21 cellular contexts compared by ENCODE assay signal in the genomic region with DNA sequence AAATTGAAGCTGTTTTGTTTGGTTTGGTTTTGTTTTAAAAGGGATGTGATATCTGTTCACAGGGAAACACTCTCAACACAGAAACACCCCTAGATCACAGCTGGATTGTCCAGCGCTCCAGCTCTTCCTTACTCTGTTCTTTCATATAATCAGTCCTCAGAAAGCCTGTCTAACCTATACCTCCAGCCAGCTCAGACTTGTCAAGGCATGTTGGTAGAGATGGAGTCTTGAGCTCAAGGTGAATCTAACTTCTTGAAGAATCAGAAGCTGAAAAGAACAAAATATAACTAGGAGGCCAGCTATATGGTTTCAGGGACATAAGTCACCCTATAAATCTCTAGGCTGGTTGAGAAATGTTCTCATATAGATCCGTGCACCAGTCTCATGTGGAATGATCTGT.
DNase-seq lines count a peak whose midpoint lies in the region; ATAC-seq and TF ChIP-seq lines count a peak whose summit lies in the region.
"Had no signal": no experiment of that assay in that cellular context is flagged by ENCODE, and none has a peak within 500 bp of the region (broad histone marks: within the 10 kb centered on the region; RNA-seq: fewer than 3 reads in every experiment).

No MANE protein-coding gene starts in this region.

- no peak overlapping the region for H3K4me2 ChIP-seq in smooth muscle cell

- no peaks in the 10 kb centered on the region for H3K9me3 Mint-ChIP-seq in mesothelial cell of epicardium

- H3K27ac ChIP-seq in smooth muscle cell (ENCODE audit: low read depth): peak overlapping the region; percentile 20
- H3K27ac ChIP-seq: 22Rv1, C4-2B had no signal

- TF ChIP-seq CTCF in epithelial cell of esophagus (IDR thresholded peaks at IDR 0.05; ENCODE audit: insufficient read depth, low read depth, low read length, missing control alignments) (no peak), mesothelial cell of epicardium (IDR thresholded peaks at IDR 0.05; ENCODE audit: unreplicated experiment) (no peak), smooth muscle cell (IDR thresholded peaks at IDR 0.05; ENCODE audit: borderline replicate concordance, insufficient read depth, poor library complexity, severe bottlenecking) (no peak), omental fat pad (IDR thresholded peaks at IDR 0.05) (no peak)

- no peak overlapping the region for H3K4me3 Mint-ChIP-seq in mesothelial cell of epicardium
- H3K4me3 Mint-ChIP-seq: H9 had no signal

- H3K4me1 Mint-ChIP-seq in mesothelial cell of epicardium: peaks cover 21% of the 10 kb centered on the region

- H3K27me3 ChIP-seq in smooth muscle cell (ENCODE audit: low read depth): no peaks in the 10 kb centered on the region

- 83% methylated on average over 2 of the region's 2 CpGs for WGBS in smooth muscle cell (ENCODE audit: low lambda C conversion rate)

- H3K4me1 ChIP-seq in smooth muscle cell (ENCODE audit: low read depth): no peaks in the 10 kb centered on the region

- no peak for ATAC-seq in omental fat pad (ENCODE audit: low FRiP score)
- ATAC-seq: SK-N-SH treated with all-trans-retinoic acid at 6 μM for 48 hours had no signal

- H3K4me3 ChIP-seq in epithelial cell of esophagus (ENCODE audit: low read length): no peak overlapping the region
- no peak overlapping the region for H3K4me3 ChIP-seq in smooth muscle cell

- H3K36me3 ChIP-seq in smooth muscle cell (ENCODE audit: low read depth): no peaks in the 10 kb centered on the region

- no peaks in the 10 kb centered on the region for H3K36me3 Mint-ChIP-seq in mesothelial cell of epicardium

- H3K27ac Mint-ChIP-seq in mesothelial cell of epicardium: peak overlapping the region; percentile 11

- no peaks in the 10 kb centered on the region for H3F3A ChIP-seq in smooth muscle cell (ENCODE audit: low read depth)

- peak overlapping the region; percentile 82 for H2AFZ ChIP-seq in smooth muscle cell (ENCODE audit: low read depth)

- H4K20me1 ChIP-seq in smooth muscle cell (ENCODE audit: low read depth): no peaks in the 10 kb centered on the region

- H3K27me3 Mint-ChIP-seq in mesothelial cell of epicardium (ENCODE audit: low read depth): no peaks in the 10 kb centered on the region

- no peak overlapping the region for H3K9ac ChIP-seq in smooth muscle cell (ENCODE audit: low read depth)

- no peaks in the 10 kb centered on the region for H3K79me2 ChIP-seq in smooth muscle cell (ENCODE audit: low read depth)

- no peaks in the 10 kb centered on the region for H3K9me3 ChIP-seq in smooth muscle cell (replicated peaks; ENCODE audit: low read depth)

- DNase-seq in NCI-H1417 (lab: John Stamatoyannopoulos, UW) (peak in 2 of 3 experiments; percentile 21 to 47), NCI-H1417 treated with DMSO at 0.1 percent for 48 hours (lab: John Stamatoyannopoulos, UW) (no peak), epithelial cell of esophagus (ENCODE audit: low read depth) (peak; percentile 87), mesothelial cell of epicardium (ENCODE audit: low spot score in 2 of 2, unreplicated experiment in 2 of 2) (no peak), smooth muscle cell (lab: John Stamatoyannopoulos, UW; ENCODE audit: unreplicated experiment) (no peak), omental fat pad (ENCODE audit: low spot score) (no peak), KG1 (lab: John Stamatoyannopoulos, UW) (no peak)
- DNase-seq in activated CD4-positive, alpha-beta T cell treated with anti-CD3 and anti-CD28 coated beads for 1 hour: no peak
- DNase-seq: AML-193, H9, NCI-H1092 treated with DMSO at 0.1 percent for 48 hours, NCI-H1694 treated with DMSO at 0.1 percent for 48 hours, NCI-H2227 treated with DMSO at 0.1 percent for 48 hours, NCI-H510A treated with DMSO at 0.1 percent for 48 hours, NCI-H82, PC-3, RPMI8226, SIG-M5 had no signal

Comparison
In these comparisons a context has a peak if more than half of its experiments do, and no peak if none do; other contexts are left out.
1. DNase-seq: peak in NCI-H1417 (2 of 3) and epithelial cell of esophagus (single experiment); none in NCI-H1417 treated with DMSO at 0.1 percent for 48 hours (single experiment), mesothelial cell of epicardium (0 of 2), smooth muscle cell (single experiment), activated CD4-positive, alpha-beta T cell treated with anti-CD3 and anti-CD28 coated beads for 1 hour (single experiment), omental fat pad (single experiment) and KG1 (single experiment).